Comparison of ENCODE assay signal across 18 cellular contexts in the genomic region with DNA sequence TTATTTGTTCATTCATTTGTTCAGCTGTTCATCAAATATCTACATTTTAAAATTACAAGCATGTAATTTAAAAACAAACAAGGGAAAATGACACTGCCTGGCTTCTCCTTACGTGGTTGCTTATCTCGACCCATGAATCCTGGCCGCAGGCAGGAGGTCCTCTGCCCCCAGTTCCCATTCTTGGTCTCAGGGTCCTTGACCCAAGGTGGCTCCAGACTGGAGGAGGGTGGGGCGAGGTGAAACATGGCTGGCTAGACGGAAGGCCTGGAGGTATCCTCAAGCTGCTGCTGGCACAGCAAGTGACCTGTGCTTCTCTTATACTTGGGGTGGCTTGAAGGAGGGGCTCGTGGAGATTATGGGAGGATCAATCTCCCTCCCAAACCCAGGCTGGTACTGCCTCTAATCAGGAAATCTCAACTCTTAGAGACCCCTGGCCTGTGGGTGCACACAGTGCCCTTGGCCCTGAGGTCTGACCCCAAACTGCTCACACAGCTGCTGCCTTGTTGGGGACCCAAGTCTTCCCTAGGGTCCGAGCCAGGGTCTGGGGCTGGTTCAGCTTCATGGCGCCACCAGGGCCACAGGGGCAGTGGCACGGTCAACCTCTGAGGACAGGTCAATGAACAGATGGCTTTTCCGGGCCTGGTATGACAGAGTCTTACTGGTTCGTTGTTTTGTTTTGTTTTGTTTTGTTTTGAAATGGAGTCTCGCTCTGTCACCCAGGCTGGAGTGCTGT.
DNase-seq lines count a peak whose midpoint lies in the region; ATAC-seq and TF ChIP-seq lines count a peak whose summit lies in the region.
"Had no signal": no experiment of that assay in that cellular context is flagged by ENCODE, and none has a peak within 500 bp of the region (broad histone marks: within the 10 kb centered on the region; RNA-seq: fewer than 3 reads in every experiment).

No MANE protein-coding gene starts in this region.

- POLR2A ChIA-PET in naive thymus-derived CD8-positive, alpha-beta T cell (lab: Charles Lee) = no interaction called here

- no peak overlapping the region; the same call in 1 of the 2 replicates for H2BK15ac ChIP-seq in H9 (ENCODE audit: low read depth, low read length)

- H2BK5ac ChIP-seq in H9 (ENCODE audit: insufficient read length, low read length) = no peak overlapping the region

- H4K5ac ChIP-seq in H9 (ENCODE audit: insufficient read length, low read depth, low read length) = no peak overlapping the region

- H3K27me3 Mint-ChIP-seq in H9 (ENCODE audit: low read depth) (0 out of 2 replicates have a peak, but pooled peaks cover 4% of the 10 kb centered on the region), chondrocyte (ENCODE audit: low read depth) (no peaks in the 10 kb centered on the region)
- H3K27me3 Mint-ChIP-seq in naive thymus-derived CD8-positive, alpha-beta T cell = peaks cover 0 to 38% (median 18%) of the 10 kb centered on the region in 5 donors

- no peak overlapping the region for H4K91ac ChIP-seq in H9 (ENCODE audit: insufficient read length, low read depth, low read length)

- no peak overlapping the region for H3T11ph ChIP-seq in H9 (ENCODE audit: low read length)

- no peak overlapping the region for H2AFZ ChIP-seq in H9 (ENCODE audit: low read length)

- no peaks in the 10 kb centered on the region for H3K27me3 ChIP-seq in BLaER1
- no peaks in the 10 kb centered on the region for H3K27me3 ChIP-seq in H9 (ENCODE audit: insufficient read depth, low read length)
- no peaks in the 10 kb centered on the region for H3K27me3 ChIP-seq in BE2C
- H3K27me3 ChIP-seq: Peyer's patch had no signal

- H3K36me3 Mint-ChIP-seq in H9 (ENCODE audit: insufficient read depth in 1 of 3, low read depth in 3 of 3) (peaks cover 0 to 2% (median 0%) of the 10 kb centered on the region in 3 experiments; a peak in 1 of 7 replicates), chondrocyte (ENCODE audit: low read depth) (no peaks in the 10 kb centered on the region)
- no peaks in the 10 kb centered on the region for H3K36me3 Mint-ChIP-seq in naive thymus-derived CD8-positive, alpha-beta T cell

- peaks cover under 1 to 3% of the 10 kb centered on the region in 2 experiments; a peak in 2 of 5 replicates for H3K9me3 Mint-ChIP-seq in H9
- H3K9me3 Mint-ChIP-seq in chondrocyte (ENCODE audit: low read depth) = no peaks in the 10 kb centered on the region
- H3K9me3 Mint-ChIP-seq in naive thymus-derived CD8-positive, alpha-beta T cell = peaks cover 0 to 2% (median 0%) of the 10 kb centered on the region in 9 donors

- H3K9ac ChIP-seq in BLaER1 (peak overlapping the region; percentile 83; the same call in 1 of the 2 replicates), H9 (ENCODE audit: extremely low read depth, insufficient read length, low read length) (no peak overlapping the region)

- H4K20me1 ChIP-seq in BLaER1 (no peaks in the 10 kb centered on the region), H9 (ENCODE audit: control insufficient read depth, insufficient read depth, insufficient read length) (no peaks in the 10 kb centered on the region)

- no CpG with 5 or more reads among the region's 12 CpGs for WGBS in H9 (ENCODE audit: extremely low coverage, insufficient read length, low lambda C conversion rate)

- H4K8ac ChIP-seq in H9 (replicated peaks; ENCODE audit: insufficient read length, low read depth, low read length) = no peak overlapping the region

- peak overlapping the region; percentile 94 for H3K27ac ChIP-seq in BLaER1
- no peak overlapping the region for H3K27ac ChIP-seq in H9 (ENCODE audit: insufficient read length, low read depth, low read length)
- H3K27ac ChIP-seq: C4-2B, Peyer's patch, SK-N-MC had no signal

- H3K23me2 ChIP-seq in H9 (ENCODE audit: insufficient read length, low read depth, low read length, poor library complexity, severe bottlenecking) = peaks cover 3% of the 10 kb centered on the region

- no peaks in the 10 kb centered on the region for H3K9me3 ChIP-seq in BLaER1
- no peaks in the 10 kb centered on the region for H3K9me3 ChIP-seq in H9 (ENCODE audit: control insufficient read depth, low read depth, low read length)
- H3K9me3 ChIP-seq in BE2C = no peaks in the 10 kb centered on the region
- H3K9me3 ChIP-seq: Peyer's patch had no signal

- H3K4me1 ChIP-seq in BLaER1 (peaks cover 96% of the 10 kb centered on the region), H9 (ENCODE audit: insufficient read depth, low read length) (peaks cover 4% of the 10 kb centered on the region; the same call in 1 of the 2 replicates), BE2C (peaks cover 5% of the 10 kb centered on the region)

- H3K4me2 ChIP-seq in BLaER1 (peak overlapping the region; percentile 93), H9 (ENCODE audit: insufficient read depth, insufficient read length, low read length) (no peak overlapping the region)

- peaks cover 21% of the 10 kb centered on the region; the same call in 1 of the 2 replicates for H3K36me3 ChIP-seq in BLaER1
- no peaks in the 10 kb centered on the region for H3K36me3 ChIP-seq in BE2C
- H3K36me3 ChIP-seq: Peyer's patch had no signal

- H2BK20ac ChIP-seq in H9 (ENCODE audit: low read depth, low read length, poor library complexity, severe bottlenecking) = no peak overlapping the region

- H3K4me1 Mint-ChIP-seq in H9 = peaks cover 4 to 20% of the 10 kb centered on the region in 2 experiments
- peaks cover 24% of the 10 kb centered on the region for H3K4me1 Mint-ChIP-seq in chondrocyte (ENCODE audit: low read depth)
- H3K4me1 Mint-ChIP-seq in naive thymus-derived CD8-positive, alpha-beta T cell = peaks cover 7 to 36% (median 24%) of the 10 kb centered on the region in 4 donors

- no peak overlapping the region for H3K56ac ChIP-seq in H9 (ENCODE audit: insufficient read length, low read depth, low read length)

- H3K4me3 ChIP-seq in BLaER1 = no peak overlapping the region
- no peak overlapping the region for H3K4me3 ChIP-seq in BE2C (ENCODE audit: low read depth, low read length)
- H3K4me3 ChIP-seq: SK-N-MC had no signal

- H2BK12ac ChIP-seq in H9 (ENCODE audit: insufficient read length, low read depth, low read length) = peak overlapping the region; percentile 43

- H3K79me2 ChIP-seq in H9 (ENCODE audit: insufficient read depth, low read length) = no peaks in the 10 kb centered on the region

- H2BK120ac ChIP-seq in H9 (ENCODE audit: low read depth, low read length, poor library complexity, severe bottlenecking) = no peak overlapping the region

- H3K27ac Mint-ChIP-seq in H9 (peak overlapping the region in 1 of 3 experiments; percentile 86; a peak in 1 of 7 replicates), chondrocyte (ENCODE audit: unreplicated experiment) (no peak overlapping the region)
- H3K27ac Mint-ChIP-seq in naive thymus-derived CD8-positive, alpha-beta T cell = peak overlapping the region in 1 of 10 donors; percentile 43

- H3K4me3 Mint-ChIP-seq in H9 (no peak overlapping the region), chondrocyte (ENCODE audit: unreplicated experiment) (no peak overlapping the region)
- peak overlapping the region in 6 of 10 donors; percentile 7 to 73 (median 65) for H3K4me3 Mint-ChIP-seq in naive thymus-derived CD8-positive, alpha-beta T cell

- no peak overlapping the region for H3K4ac ChIP-seq in H9 (ENCODE audit: low read depth, low read length)

- no peak overlapping the region for H3K23ac ChIP-seq in H9 (ENCODE audit: insufficient read length, low read depth, low read length)

- no peak overlapping the region for H3K18ac ChIP-seq in H9 (ENCODE audit: insufficient read length, low read depth, low read length)

- DNase-seq in H9 (no peak), chondrocyte (ENCODE audit: low spot score) (peak; percentile 60), BE2C (no peak), COLO829 (ENCODE audit: low spot score) (no peak)
- DNase-seq in naive thymus-derived CD8-positive, alpha-beta T cell = no peak
- no peak for DNase-seq in activated CD4-positive, alpha-beta T cell treated with anti-CD3 and anti-CD28 coated beads, Interleukin-2, amount 50 U/mL, for 1 hour
- DNase-seq: DMS53, KG1, NCI-H1436, NCI-H2029, NCI-H2171 treated with DMSO at 0.1 percent for 48 hours, NCI-H510A, Peyer's patch had no signal

- no peak for ATAC-seq in naive thymus-derived CD8-positive, alpha-beta T cell
- ATAC-seq in HG02870 (IDR thresholded peaks at IDR 0.05; ENCODE audit: unreplicated experiment) = no peak
- ATAC-seq: Right ventricle myocardium inferior had no signal

- H3K79me1 ChIP-seq in H9 (ENCODE audit: insufficient read depth, low read depth, low read length, poor library complexity, severe bottlenecking) = no peaks in the 10 kb centered on the region

- no peak for TF ChIP-seq CTCF in H9 (conservative IDR thresholded peaks at IDR 0.05)
- TF ChIP-seq CTCF in chondrocyte (IDR thresholded peaks at IDR 0.05) = no peak
- TF ChIP-seq CTCF in BE2C (IDR thresholded peaks at IDR 0.05; ENCODE audit: low read depth, low read length) = no peak

- H2AK5ac ChIP-seq in H9 (ENCODE audit: insufficient read length, low read length) = no peak overlapping the region

- no peak overlapping the region; the same call in 1 of the 2 replicates for H3K14ac ChIP-seq in H9 (ENCODE audit: insufficient read depth, low read length)

Comparison
In these comparisons a context has a peak if more than half of its experiments do, and no peak if none do; other contexts are left out.
1. H3K4me3 Mint-ChIP-seq: peak in naive thymus-derived CD8-positive, alpha-beta T cell (6 of 10); none in H9 (0 of 2) and chondrocyte (single experiment).